In genomic region chr18:66873899-66874298, GRCh38 we compare ENCODE assay signal across 1 cellular context.
TF ChIP-seq lines count a peak whose summit lies in the region.

No MANE protein-coding gene starts in this region.

TF ChIP-seq in HepG2, 621 proteins besides CTCF, POLR2A, EP300 and RAD21 (continued from another document):
- TF ChIP-seq ARID5B (CRISPR knock-in tag; IDR thresholded peaks at IDR 0.05) (peak; percentile 51; the same call in 1 of the 2 replicates), GATAD2A (CRISPR knock-in tag; IDR thresholded peaks at IDR 0.05) (peak; percentile 50), ZNF282 (IDR thresholded peaks at IDR 0.05; ENCODE audit: partially characterized antibody) (no peak), STAT5B (CRISPR knock-in tag; IDR thresholded peaks at IDR 0.05) (no peak), NFYB (CRISPR knock-in tag; IDR thresholded peaks at IDR 0.05) (no peak), IRF9 (CRISPR knock-in tag; IDR thresholded peaks at IDR 0.05; ENCODE audit: borderline replicate concordance) (no peak), PRDM4 (CRISPR knock-in tag; IDR thresholded peaks at IDR 0.05; ENCODE audit: borderline replicate concordance) (no peak), ZNF672 (CRISPR knock-in tag; IDR thresholded peaks at IDR 0.05) (no peak), ZFY (CRISPR knock-in tag; IDR thresholded peaks at IDR 0.05) (no peak), ZNF562 (CRISPR knock-in tag; IDR thresholded peaks at IDR 0.05; ENCODE audit: borderline replicate concordance) (no peak), TMF1 (CRISPR knock-in tag; IDR thresholded peaks at IDR 0.05; ENCODE audit: low read depth) (no peak), FOXA1 (IDR thresholded peaks at IDR 0.05) (no peak), FOXA1 (CRISPR knock-in tag; IDR thresholded peaks at IDR 0.05) (0 out of 2 replicates have a peak, but pooled peaks have one; percentile 7), TEAD3 (CRISPR knock-in tag; optimal IDR thresholded peaks at IDR 0.05; ENCODE audit: borderline replicate concordance) (peak; percentile 13), SKI (IDR thresholded peaks at IDR 0.05; ENCODE audit: partially characterized antibody) (no peak), FOXA3 (CRISPR knock-in tag; IDR thresholded peaks at IDR 0.05) (peak; percentile 29; the same call in 1 of the 2 replicates), CERS6 (CRISPR knock-in tag; IDR thresholded peaks at IDR 0.05) (no peak), MIXL1 (CRISPR knock-in tag; IDR thresholded peaks at IDR 0.05) (0 out of 2 replicates have a peak, but pooled peaks have one; percentile 21), ATF7 (IDR thresholded peaks at IDR 0.05) (no peak), ATF7 (CRISPR knock-in tag; IDR thresholded peaks at IDR 0.05) (no peak), ZNF503 (CRISPR knock-in tag; IDR thresholded peaks at IDR 0.05) (no peak), CSRNP1 (CRISPR knock-in tag; IDR thresholded peaks at IDR 0.05) (no peak), ZNF205 (CRISPR knock-in tag; IDR thresholded peaks at IDR 0.05) (no peak), ZNF235 (CRISPR knock-in tag; IDR thresholded peaks at IDR 0.05; ENCODE audit: borderline replicate concordance) (no peak), HNF1B (CRISPR knock-in tag; IDR thresholded peaks at IDR 0.05) (no peak), ZBTB7B (CRISPR knock-in tag; IDR thresholded peaks at IDR 0.05) (no peak), SAFB2 (CRISPR knock-in tag; IDR thresholded peaks at IDR 0.05; ENCODE audit: borderline replicate concordance, low read depth) (no peak), ZBTB34 (CRISPR knock-in tag; IDR thresholded peaks at IDR 0.05) (no peak), ZNF607 (CRISPR knock-in tag; IDR thresholded peaks at IDR 0.05; ENCODE audit: borderline replicate concordance) (no peak), ZSCAN25 (CRISPR knock-in tag; IDR thresholded peaks at IDR 0.05) (no peak), ZNF660 (CRISPR knock-in tag; IDR thresholded peaks at IDR 0.05; ENCODE audit: borderline replicate concordance, low read depth) (no peak), TCF7 (IDR thresholded peaks at IDR 0.05; ENCODE audit: low read depth) (no peak), NCOR1 (IDR thresholded peaks at IDR 0.05; ENCODE audit: borderline replicate concordance, low read length) (no peak), GPBP1L1 (CRISPR knock-in tag; IDR thresholded peaks at IDR 0.05) (no peak), HIC2 (CRISPR knock-in tag; IDR thresholded peaks at IDR 0.05; ENCODE audit: low read depth) (no peak), HBP1 (CRISPR knock-in tag; IDR thresholded peaks at IDR 0.05; ENCODE audit: low read depth) (no peak)
